In the genomic region with DNA sequence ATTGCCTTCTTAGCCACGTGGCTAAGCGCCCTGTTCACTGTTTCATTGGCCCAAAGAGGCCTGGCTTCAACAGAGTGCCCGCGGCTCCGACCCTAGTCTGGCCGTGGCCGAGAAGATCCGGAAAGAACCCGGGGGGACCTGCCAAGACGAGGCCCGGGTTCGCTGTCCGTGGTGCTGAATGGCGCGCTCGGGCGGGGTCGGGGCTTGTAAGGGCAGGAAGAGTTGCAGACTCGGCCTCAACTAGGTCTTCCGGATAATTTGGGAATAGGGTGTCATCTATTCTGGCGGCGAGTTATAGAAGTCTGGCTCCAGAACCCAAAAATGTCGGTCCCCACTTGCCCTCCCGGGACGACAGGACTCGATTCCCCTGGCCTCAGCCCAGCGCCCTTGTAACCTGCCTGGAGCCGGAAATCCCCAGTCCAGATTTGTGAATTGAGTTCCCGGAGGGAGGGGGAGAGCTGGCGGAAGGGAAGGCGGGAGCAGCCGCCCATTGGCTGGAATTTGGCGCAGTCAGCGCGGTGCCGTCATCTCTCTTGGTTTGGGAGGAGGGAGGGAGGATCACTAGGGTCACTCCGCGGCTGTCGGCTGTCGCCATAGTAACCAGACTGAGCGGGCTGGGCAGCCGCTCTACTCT, we compare ENCODE assay signal across 1 cellular context.
TF ChIP-seq lines count a peak whose summit lies in the region.

No MANE protein-coding gene starts in this region.

TF ChIP-seq in K562, 482 proteins besides CTCF, POLR2A, EP300 and RAD21 (continued from another document and continues in another):
- TF ChIP-seq, protein P1, sequence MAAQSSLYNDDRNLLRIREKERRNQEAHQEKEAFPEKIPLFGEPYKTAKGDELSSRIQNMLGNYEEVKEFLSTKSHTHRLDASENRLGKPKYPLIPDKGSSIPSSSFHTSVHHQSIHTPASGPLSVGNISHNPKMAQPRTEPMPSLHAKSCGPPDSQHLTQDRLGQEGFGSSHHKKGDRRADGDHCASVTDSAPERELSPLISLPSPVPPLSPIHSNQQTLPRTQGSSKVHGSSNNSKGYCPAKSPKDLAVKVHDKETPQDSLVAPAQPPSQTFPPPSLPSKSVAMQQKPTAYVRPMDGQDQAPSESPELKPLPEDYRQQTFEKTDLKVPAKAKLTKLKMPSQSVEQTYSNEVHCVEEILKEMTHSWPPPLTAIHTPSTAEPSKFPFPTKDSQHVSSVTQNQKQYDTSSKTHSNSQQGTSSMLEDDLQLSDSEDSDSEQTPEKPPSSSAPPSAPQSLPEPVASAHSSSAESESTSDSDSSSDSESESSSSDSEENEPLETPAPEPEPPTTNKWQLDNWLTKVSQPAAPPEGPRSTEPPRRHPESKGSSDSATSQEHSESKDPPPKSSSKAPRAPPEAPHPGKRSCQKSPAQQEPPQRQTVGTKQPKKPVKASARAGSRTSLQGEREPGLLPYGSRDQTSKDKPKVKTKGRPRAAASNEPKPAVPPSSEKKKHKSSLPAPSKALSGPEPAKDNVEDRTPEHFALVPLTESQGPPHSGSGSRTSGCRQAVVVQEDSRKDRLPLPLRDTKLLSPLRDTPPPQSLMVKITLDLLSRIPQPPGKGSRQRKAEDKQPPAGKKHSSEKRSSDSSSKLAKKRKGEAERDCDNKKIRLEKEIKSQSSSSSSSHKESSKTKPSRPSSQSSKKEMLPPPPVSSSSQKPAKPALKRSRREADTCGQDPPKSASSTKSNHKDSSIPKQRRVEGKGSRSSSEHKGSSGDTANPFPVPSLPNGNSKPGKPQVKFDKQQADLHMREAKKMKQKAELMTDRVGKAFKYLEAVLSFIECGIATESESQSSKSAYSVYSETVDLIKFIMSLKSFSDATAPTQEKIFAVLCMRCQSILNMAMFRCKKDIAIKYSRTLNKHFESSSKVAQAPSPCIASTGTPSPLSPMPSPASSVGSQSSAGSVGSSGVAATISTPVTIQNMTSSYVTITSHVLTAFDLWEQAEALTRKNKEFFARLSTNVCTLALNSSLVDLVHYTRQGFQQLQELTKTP (IDR thresholded peaks at IDR 0.05; ENCODE audit: low read depth in 1 of 2, partially characterized antibody in 2 of 2): peak in 1 of 2 experiments; percentile 90
- TF ChIP-seq ZNF197 (CRISPR knock-in tag; IDR thresholded peaks at IDR 0.05; ENCODE audit: low read depth) (no peak), CBX1 (IDR thresholded peaks at IDR 0.05; ENCODE audit: low read depth) (no peak), RAD51 (IDR thresholded peaks at IDR 0.05; ENCODE audit: borderline replicate concordance, low read depth) (no peak), ZNF644 (tag; IDR thresholded peaks at IDR 0.05; ENCODE audit: low read depth) (0 out of 2 replicates have a peak, but pooled peaks have one; percentile 57), NBN (IDR thresholded peaks at IDR 0.05; ENCODE audit: low read depth) (no peak), CBFB (CRISPR knock-in tag; IDR thresholded peaks at IDR 0.05) (no peak), ELK3 (CRISPR knock-in tag; IDR thresholded peaks at IDR 0.05) (no peak), BDP1 (IDR thresholded peaks at IDR 0.05; ENCODE audit: insufficient read depth, insufficient read length) (no peak), TAF1 (IDR thresholded peaks at IDR 0.05; ENCODE audit: control insufficient read depth, extremely low read depth, insufficient read depth, low read length, severe bottlenecking) (no peak), SMARCB1 (IDR thresholded peaks at IDR 0.05; ENCODE audit: insufficient read length, low read depth) (no peak), E2F3 (CRISPR knock-in tag; IDR thresholded peaks at IDR 0.05) (no peak), KDM1A (IDR thresholded peaks at IDR 0.05) (peak in 1 of 2 experiments; percentile 44; a peak in 1 of 4 replicates), SNAPC5 (CRISPR knock-in tag; IDR thresholded peaks at IDR 0.05) (no peak), SMARCC2 (IDR thresholded peaks at IDR 0.05; ENCODE audit: low read depth) (no peak), ZNF41 (CRISPR knock-in tag; conservative IDR thresholded peaks at IDR 0.05) (no peak), SIN3B (IDR thresholded peaks at IDR 0.05; ENCODE audit: low read depth) (no peak), E2F5 (CRISPR knock-in tag; IDR thresholded peaks at IDR 0.05) (no peak), ZNF133 (CRISPR knock-in tag; IDR thresholded peaks at IDR 0.05) (no peak), MBD2 (IDR thresholded peaks at IDR 0.05; ENCODE audit: borderline replicate concordance, low read depth) (no peak), STAG1 (CRISPR knock-in tag; IDR thresholded peaks at IDR 0.05; ENCODE audit: borderline replicate concordance) (0 out of 2 replicates have a peak, but pooled peaks have one; percentile 10), CC2D1A (IDR thresholded peaks at IDR 0.05) (no peak), ID3 (CRISPR knock-in tag; IDR thresholded peaks at IDR 0.05) (no peak), ID3 (tag; IDR thresholded peaks at IDR 0.05) (no peak), ARID3B (CRISPR knock-in tag; IDR thresholded peaks at IDR 0.05; ENCODE audit: borderline replicate concordance) (no peak), POLR2AphosphoS5 (IDR thresholded peaks at IDR 0.05; ENCODE audit: control insufficient read depth, insufficient read depth, low read depth, low read length) (no peak), COPS2 (conservative IDR thresholded peaks at IDR 0.05) (no peak), BMI1 (IDR thresholded peaks at IDR 0.05; ENCODE audit: low read length) (no peak), KLF6 (CRISPR knock-in tag; IDR thresholded peaks at IDR 0.05; ENCODE audit: borderline replicate concordance) (no peak), KDM2B (CRISPR knock-in tag; IDR thresholded peaks at IDR 0.05) (no peak), HNRNPK (IDR thresholded peaks at IDR 0.05; ENCODE audit: low read depth, low read length, poor library complexity, severe bottlenecking) (no peak), CHAMP1 (IDR thresholded peaks at IDR 0.05) (no peak), HMGN3 (IDR thresholded peaks at IDR 0.05; ENCODE audit: borderline replicate concordance, extremely low read depth, insufficient read length, low read depth, low read length) (no peak), ZNF551 (CRISPR knock-in tag; IDR thresholded peaks at IDR 0.05) (no peak), SRSF7 (optimal IDR thresholded peaks at IDR 0.05; ENCODE audit: low read depth, low read length) (no peak)
- TF ChIP-seq, protein P2, sequence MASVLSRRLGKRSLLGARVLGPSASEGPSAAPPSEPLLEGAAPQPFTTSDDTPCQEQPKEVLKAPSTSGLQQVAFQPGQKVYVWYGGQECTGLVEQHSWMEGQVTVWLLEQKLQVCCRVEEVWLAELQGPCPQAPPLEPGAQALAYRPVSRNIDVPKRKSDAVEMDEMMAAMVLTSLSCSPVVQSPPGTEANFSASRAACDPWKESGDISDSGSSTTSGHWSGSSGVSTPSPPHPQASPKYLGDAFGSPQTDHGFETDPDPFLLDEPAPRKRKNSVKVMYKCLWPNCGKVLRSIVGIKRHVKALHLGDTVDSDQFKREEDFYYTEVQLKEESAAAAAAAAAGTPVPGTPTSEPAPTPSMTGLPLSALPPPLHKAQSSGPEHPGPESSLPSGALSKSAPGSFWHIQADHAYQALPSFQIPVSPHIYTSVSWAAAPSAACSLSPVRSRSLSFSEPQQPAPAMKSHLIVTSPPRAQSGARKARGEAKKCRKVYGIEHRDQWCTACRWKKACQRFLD (CRISPR knock-in tag; IDR thresholded peaks at IDR 0.05): no peak
- TF ChIP-seq, protein P3, sequence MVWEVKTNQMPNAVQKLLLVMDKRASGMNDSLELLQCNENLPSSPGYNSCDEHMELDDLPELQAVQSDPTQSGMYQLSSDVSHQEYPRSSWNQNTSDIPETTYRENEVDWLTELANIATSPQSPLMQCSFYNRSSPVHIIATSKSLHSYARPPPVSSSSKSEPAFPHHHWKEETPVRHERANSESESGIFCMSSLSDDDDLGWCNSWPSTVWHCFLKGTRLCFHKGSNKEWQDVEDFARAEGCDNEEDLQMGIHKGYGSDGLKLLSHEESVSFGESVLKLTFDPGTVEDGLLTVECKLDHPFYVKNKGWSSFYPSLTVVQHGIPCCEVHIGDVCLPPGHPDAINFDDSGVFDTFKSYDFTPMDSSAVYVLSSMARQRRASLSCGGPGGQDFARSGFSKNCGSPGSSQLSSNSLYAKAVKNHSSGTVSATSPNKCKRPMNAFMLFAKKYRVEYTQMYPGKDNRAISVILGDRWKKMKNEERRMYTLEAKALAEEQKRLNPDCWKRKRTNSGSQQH (CRISPR knock-in tag; IDR thresholded peaks at IDR 0.05): no peak
- TF ChIP-seq, protein P4, sequence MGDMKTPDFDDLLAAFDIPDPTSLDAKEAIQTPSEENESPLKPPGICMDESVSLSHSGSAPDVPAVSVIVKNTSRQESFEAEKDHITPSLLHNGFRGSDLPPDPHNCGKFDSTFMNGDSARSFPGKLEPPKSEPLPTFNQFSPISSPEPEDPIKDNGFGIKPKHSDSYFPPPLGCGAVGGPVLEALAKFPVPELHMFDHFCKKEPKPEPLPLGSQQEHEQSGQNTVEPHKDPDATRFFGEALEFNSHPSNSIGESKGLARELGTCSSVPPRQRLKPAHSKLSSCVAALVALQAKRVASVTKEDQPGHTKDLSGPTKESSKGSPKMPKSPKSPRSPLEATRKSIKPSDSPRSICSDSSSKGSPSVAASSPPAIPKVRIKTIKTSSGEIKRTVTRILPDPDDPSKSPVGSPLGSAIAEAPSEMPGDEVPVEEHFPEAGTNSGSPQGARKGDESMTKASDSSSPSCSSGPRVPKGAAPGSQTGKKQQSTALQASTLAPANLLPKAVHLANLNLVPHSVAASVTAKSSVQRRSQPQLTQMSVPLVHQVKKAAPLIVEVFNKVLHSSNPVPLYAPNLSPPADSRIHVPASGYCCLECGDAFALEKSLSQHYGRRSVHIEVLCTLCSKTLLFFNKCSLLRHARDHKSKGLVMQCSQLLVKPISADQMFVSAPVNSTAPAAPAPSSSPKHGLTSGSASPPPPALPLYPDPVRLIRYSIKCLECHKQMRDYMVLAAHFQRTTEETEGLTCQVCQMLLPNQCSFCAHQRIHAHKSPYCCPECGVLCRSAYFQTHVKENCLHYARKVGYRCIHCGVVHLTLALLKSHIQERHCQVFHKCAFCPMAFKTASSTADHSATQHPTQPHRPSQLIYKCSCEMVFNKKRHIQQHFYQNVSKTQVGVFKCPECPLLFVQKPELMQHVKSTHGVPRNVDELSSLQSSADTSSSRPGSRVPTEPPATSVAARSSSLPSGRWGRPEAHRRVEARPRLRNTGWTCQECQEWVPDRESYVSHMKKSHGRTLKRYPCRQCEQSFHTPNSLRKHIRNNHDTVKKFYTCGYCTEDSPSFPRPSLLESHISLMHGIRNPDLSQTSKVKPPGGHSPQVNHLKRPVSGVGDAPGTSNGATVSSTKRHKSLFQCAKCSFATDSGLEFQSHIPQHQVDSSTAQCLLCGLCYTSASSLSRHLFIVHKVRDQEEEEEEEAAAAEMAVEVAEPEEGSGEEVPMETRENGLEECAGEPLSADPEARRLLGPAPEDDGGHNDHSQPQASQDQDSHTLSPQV (IDR thresholded peaks at IDR 0.05): no peak
